2 cellular contexts compared by ENCODE assay signal in the genomic region with DNA sequence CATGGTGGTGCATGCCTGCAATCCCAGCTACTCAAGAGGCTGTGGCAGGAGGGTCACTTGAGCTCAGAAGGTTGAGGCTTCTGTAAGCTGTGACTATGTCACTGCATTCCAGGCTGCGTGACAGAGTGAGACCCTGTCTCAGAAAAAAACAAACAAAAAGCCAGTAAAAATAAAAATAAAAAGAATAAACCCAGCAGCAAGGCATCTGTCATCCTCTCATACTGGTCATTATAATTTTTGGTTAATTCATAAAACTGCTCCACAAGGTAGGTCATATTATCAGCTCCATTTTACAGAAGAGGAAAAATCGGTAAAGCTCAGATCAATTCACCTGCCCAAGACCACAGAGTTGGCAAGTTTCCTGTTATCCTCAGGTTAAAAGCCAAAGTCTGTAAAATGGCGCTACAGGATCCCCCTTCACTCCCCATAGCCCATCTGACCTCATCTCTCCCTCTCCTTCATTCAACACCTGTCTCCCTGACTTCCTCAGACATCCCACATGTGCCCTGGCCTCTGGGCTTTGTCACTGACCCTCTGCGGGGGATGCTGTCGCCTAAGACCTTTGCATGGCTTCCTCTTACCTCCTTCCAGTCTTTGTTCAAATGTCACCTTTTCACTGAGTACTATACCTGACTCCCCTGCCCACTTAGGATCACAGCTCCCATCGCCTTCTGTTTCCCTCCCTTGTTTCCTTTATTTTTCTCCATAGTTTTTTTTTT.
TF ChIP-seq lines count a peak whose summit lies in the region.

No MANE protein-coding gene starts in this region.

TF ChIP-seq in A549, 52 proteins besides CTCF, POLR2A, EP300 and RAD21:
- TF ChIP-seq RFX5 (IDR thresholded peaks at IDR 0.05) (no peak), MAZ (IDR thresholded peaks at IDR 0.05; ENCODE audit: borderline replicate concordance, low read depth, low read length) (no peak), JUN (IDR thresholded peaks at IDR 0.05) (no peak), REST (IDR thresholded peaks at IDR 0.05) (no peak), EHMT2 (IDR thresholded peaks at IDR 0.05; ENCODE audit: low read depth) (no peak), HEYL (CRISPR knock-in tag; IDR thresholded peaks at IDR 0.05) (no peak)

TF ChIP-seq in WTC11, 78 proteins besides CTCF, POLR2A, EP300 and RAD21:
- no peak for TF ChIP-seq TEAD4 (CRISPR knock-in tag; IDR thresholded peaks at IDR 0.05)
